ENCODE assay signal across 12 cellular contexts in genomic region chr17:8393470-8394231, GRCh38. TPM values are rescaled to one million over a fixed set of nuclear protein-coding genes. Genes with fewer than 3 reads are reported as not detected.
A peak's percentile ranks its signal among the peaks of the same experiment; 100 is the strongest.
DNase-seq lines count a peak whose midpoint lies in the region; ATAC-seq and TF ChIP-seq lines count a peak whose summit lies in the region.
"Had no signal": no experiment of that assay in that cellular context is flagged by ENCODE, and none has a peak within 500 bp of the region (broad histone marks: within the 10 kb centered on the region; RNA-seq: fewer than 3 reads in every experiment).

No MANE protein-coding gene starts in this region.

- WGBS in heart right ventricle, 2 donors: 63 to 65% methylated on average over 6 to 8 of the region's 8 CpGs

- H3K36me3 Mint-ChIP-seq in activated CD4-positive, alpha-beta memory T cell treated with anti-CD3 and anti-CD28 coated beads for 36 hours: no peaks in the 10 kb centered on the region
- H3K36me3 Mint-ChIP-seq in stimulated activated naive CD8-positive, alpha-beta T cell treated with anti-CD3 and anti-CD28 coated beads, Interleukin-15, Interleukin-2, amounts not matched to agents 100 ng/mL and 50 ng/mL, for 24 hours (ENCODE audit: low read depth): no peaks in the 10 kb centered on the region

- TF ChIP-seq CTCF in heart right ventricle (IDR thresholded peaks at IDR 0.05): no peak

- H3K27ac ChIP-seq in heart right ventricle: peak overlapping the region in 1 of 10 donors; percentile 61

- intact Hi-C loops in heart right ventricle (cut with DNase I) (loop anchor here in 1 of 10 donors (2.0 kb wide), 1 partner anchor 37 kb away; no protein-coding TSS in a partner anchor), Right ventricle myocardium inferior (cut with DNase I) (no loop called here)
- intact Hi-C loops in activated CD4-positive, alpha-beta memory T cell treated with anti-CD3 and anti-CD28 coated beads for 36 hours (cut with micrococcal nuclease): no loop called here

- peaks cover 0 to 62% (median 44%) of the 10 kb centered on the region in 7 donors for H3K27me3 ChIP-seq in heart right ventricle

- ATAC-seq in heart right ventricle (peak in 5 of 8 donors; percentile 30 to 52 (median 35)), Right ventricle myocardium inferior (no peak), esophagus mucosa (peak; percentile 78), HG03280 (IDR thresholded peaks at IDR 0.05; ENCODE audit: unreplicated experiment) (no peak)

- POLR2A ChIA-PET in activated CD4-positive, alpha-beta memory T cell treated with anti-CD3 and anti-CD28 coated beads for 36 hours (lab: Charles Lee): no interaction called here

- no peaks in the 10 kb centered on the region for H3K9me3 ChIP-seq in heart right ventricle

- H3K27me3 Mint-ChIP-seq in activated CD4-positive, alpha-beta memory T cell treated with anti-CD3 and anti-CD28 coated beads for 36 hours: peaks cover 7% of the 10 kb centered on the region
- peaks cover 10% of the 10 kb centered on the region for H3K27me3 Mint-ChIP-seq in stimulated activated naive CD8-positive, alpha-beta T cell treated with anti-CD3 and anti-CD28 coated beads, Interleukin-15, Interleukin-2, amounts not matched to agents 100 ng/mL and 50 ng/mL, for 24 hours

- H3K36me3 ChIP-seq in heart right ventricle: no peaks in the 10 kb centered on the region

- no peaks in the 10 kb centered on the region for H3K9me3 Mint-ChIP-seq in activated CD4-positive, alpha-beta memory T cell treated with anti-CD3 and anti-CD28 coated beads for 36 hours
- no peaks in the 10 kb centered on the region for H3K9me3 Mint-ChIP-seq in stimulated activated naive CD8-positive, alpha-beta T cell treated with anti-CD3 and anti-CD28 coated beads, Interleukin-15, Interleukin-2, amounts not matched to agents 100 ng/mL and 50 ng/mL, for 24 hours

- peaks cover 0 to 11% (median 0%) of the 10 kb centered on the region in 9 donors for H3K4me1 ChIP-seq in heart right ventricle

- peaks cover 9% of the 10 kb centered on the region for H3K4me1 Mint-ChIP-seq in activated CD4-positive, alpha-beta memory T cell treated with anti-CD3 and anti-CD28 coated beads for 36 hours (ENCODE audit: low read depth)
- peaks cover 11% of the 10 kb centered on the region for H3K4me1 Mint-ChIP-seq in stimulated activated naive CD8-positive, alpha-beta T cell treated with anti-CD3 and anti-CD28 coated beads, Interleukin-15, Interleukin-2, amounts not matched to agents 100 ng/mL and 50 ng/mL, for 24 hours (ENCODE audit: low read depth)

- H3K4me3 ChIP-seq in heart right ventricle: no peak overlapping the region

- CTCF ChIA-PET in activated CD4-positive, alpha-beta memory T cell treated with anti-CD3 and anti-CD28 coated beads for 36 hours (lab: Charles Lee): interaction anchor here (0.6 to 1.4 kb wide), 4 partner anchors 10 to 392 kb away, joined by 3 to 9 read pairs (median 4); partner anchors contain the start of gene KRABD2

- no peak overlapping the region for H3K4me3 Mint-ChIP-seq in activated CD4-positive, alpha-beta memory T cell treated with anti-CD3 and anti-CD28 coated beads for 36 hours
- H3K4me3 Mint-ChIP-seq in stimulated activated naive CD8-positive, alpha-beta T cell treated with anti-CD3 and anti-CD28 coated beads, Interleukin-15, Interleukin-2, amounts not matched to agents 100 ng/mL and 50 ng/mL, for 24 hours: no peak overlapping the region

- DNase-seq in heart right ventricle: no peak
- no peak for DNase-seq in Right ventricle myocardium inferior (ENCODE audit: missing footprints)
- DNase-seq in activated CD4-positive, alpha-beta memory T cell treated with anti-CD3 and anti-CD28 coated beads for 36 hours: peak; percentile 55
- DNase-seq in NCI-H1436 treated with DMSO at 0.1 percent for 48 hours (lab: John Stamatoyannopoulos, UW): no peak
- no peak for DNase-seq in occipital lobe (lab: John Stamatoyannopoulos, UW)
- DNase-seq: AML-193, NCI-H1436 had no signal

- peak overlapping the region; percentile 52 for H3K27ac Mint-ChIP-seq in activated CD4-positive, alpha-beta memory T cell treated with anti-CD3 and anti-CD28 coated beads for 36 hours
- H3K27ac Mint-ChIP-seq in stimulated activated naive CD8-positive, alpha-beta T cell treated with anti-CD3 and anti-CD28 coated beads, Interleukin-15, Interleukin-2, amounts not matched to agents 100 ng/mL and 50 ng/mL, for 24 hours: peak overlapping the region; percentile 49

RNA-seq across cellular contexts. Expression of gene RNF222, which starts 4.0 kb away (rescaled TPM):
- total RNA-seq in heart right ventricle (not detected), Right ventricle myocardium inferior (not detected), esophagus mucosa (10.8 TPM), occipital lobe (not detected)
- polyA plus RNA-seq in heart right ventricle: not detected
- not detected for total RNA-seq in activated CD4-positive, alpha-beta memory T cell treated with anti-CD3 and anti-CD28 coated beads for 36 hours
- total RNA-seq: pulmonary artery endothelial cell; T-helper 1 cell treated with Interleukin-12 subunit alpha and Interleukin-12 subunit beta and Interleukin-4 antibody, amounts not matched to agents 30 ng/mL and 1 ng/mL, for 36 hours had no signal

RNA-seq across cellular contexts. Expression of gene RPL26, which starts 10.7 kb away (rescaled TPM):
- 1,000 to 10,000 TPM; 1,004 to 1,398 (median 1,028) TPM for total RNA-seq in heart right ventricle
- polyA plus RNA-seq in heart right ventricle: 1,000 to 10,000 TPM in 1 of 2 donors, 100 to 1,000 TPM in 1; 890 to 4,129 TPM
- 1,104 TPM for total RNA-seq in Right ventricle myocardium inferior
- total RNA-seq in activated CD4-positive, alpha-beta memory T cell treated with anti-CD3 and anti-CD28 coated beads for 36 hours: 1,000 to 10,000 TPM; 2,959 to 2,997 TPM
- total RNA-seq in esophagus mucosa: 1,742 TPM
- total RNA-seq in occipital lobe: 3,834 TPM

RNA-seq across cellular contexts. Expression of gene NDEL1, which starts 42.0 kb away (rescaled TPM):
- 10 to 100 TPM; 21.2 to 37.0 (median 28.4) TPM for total RNA-seq in heart right ventricle
- polyA plus RNA-seq in heart right ventricle: 10 to 100 TPM; 22.5 to 27.1 TPM
- total RNA-seq in Right ventricle myocardium inferior: 29.2 TPM
- 10 to 100 TPM; 58.0 to 62.8 TPM for total RNA-seq in activated CD4-positive, alpha-beta memory T cell treated with anti-CD3 and anti-CD28 coated beads for 36 hours
- total RNA-seq in esophagus mucosa: 75.9 TPM
- 47.7 TPM for total RNA-seq in occipital lobe

RNA-seq across cellular contexts. Expression of gene ODF4, which starts 54.0 kb away (rescaled TPM):
- total RNA-seq in heart right ventricle: not detected
- not detected for polyA plus RNA-seq in heart right ventricle
- total RNA-seq in Right ventricle myocardium inferior: not detected
- total RNA-seq in activated CD4-positive, alpha-beta memory T cell treated with anti-CD3 and anti-CD28 coated beads for 36 hours: not detected
- not detected for total RNA-seq in esophagus mucosa
- total RNA-seq in occipital lobe: not detected
- total RNA-seq: pulmonary artery endothelial cell; T-helper 1 cell treated with Interleukin-12 subunit alpha and Interleukin-12 subunit beta and Interleukin-4 antibody, amounts not matched to agents 30 ng/mL and 1 ng/mL, for 36 hours had no signal

Comparison
In these comparisons a context has a peak if more than half of its experiments do, and no peak if none do; other contexts are left out.
1. ATAC-seq: peak in heart right ventricle (5 of 8) and esophagus mucosa (single experiment); none in Right ventricle myocardium inferior (single experiment) and HG03280 (single experiment).
2. RNA of gene RNF222, which starts 4.0 kb away (total RNA-seq): 10.8 TPM in esophagus mucosa (single experiment); not detected in activated CD4-positive, alpha-beta memory T cell treated with anti-CD3 and anti-CD28 coated beads for 36 hours, not detected in heart right ventricle, not detected in Right ventricle myocardium inferior (single experiment) and not detected in occipital lobe (single experiment); every median in the first group is over 10 times any median in the second.